25 cellular contexts compared by ENCODE assay signal in the genomic region with DNA sequence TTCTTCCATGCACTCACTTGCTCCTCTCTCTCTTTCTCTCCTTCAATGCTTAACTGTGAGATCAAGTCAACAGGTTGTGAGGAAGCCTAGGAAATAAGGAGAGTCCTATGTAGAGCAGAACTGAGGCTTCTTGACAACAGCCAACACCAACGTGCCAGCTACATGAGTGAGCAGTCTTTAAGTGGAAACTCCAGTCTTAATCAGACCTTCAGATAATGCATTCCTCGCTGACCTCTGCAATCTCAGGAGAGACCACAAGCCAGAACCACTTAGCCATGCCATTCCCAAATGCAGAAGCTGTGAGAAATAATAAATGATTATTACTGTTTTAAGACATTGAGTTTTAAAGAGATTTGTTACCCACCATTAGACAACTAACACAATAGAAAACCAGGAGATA.
"Had no signal": no experiment of that assay in that cellular context is flagged by ENCODE, and none has a peak within 500 bp of the region (broad histone marks: within the 10 kb centered on the region; RNA-seq: fewer than 3 reads in every experiment).

No MANE protein-coding gene starts in this region.

- H3K27me3 ChIP-seq: ascending aorta, cardiac muscle cell, MG63 had no signal

- H3K4me2 ChIP-seq: KMS-11, PC-9 had no signal

- H3K27ac ChIP-seq: ascending aorta, cardiac muscle cell, KMS-11, PC-9, SK-N-MC, WERI-Rb-1 had no signal

- ATAC-seq: activated CD8-positive, alpha-beta T cell treated with anti-CD3 and anti-CD28 coated beads, Interleukin-2, amount 10 ng/mL, durations not matched to agents 7 days and 5 days; Right ventricle myocardium inferior; T-cell had no signal

- DNase-seq: activated CD4-positive, alpha-beta T cell treated with anti-CD3 and anti-CD28 coated beads for 4 hours; activated CD4-positive, alpha-beta T cell treated with anti-CD3 and anti-CD28 coated beads, Interleukin-2, amount 50 U/mL, for 4 hours; activated CD8-positive, alpha-beta memory T cell treated with anti-CD3 and anti-CD28 coated beads, Interleukin-2, amount 50 U/mL, for 48 hours; activated CD8-positive, alpha-beta T cell treated with anti-CD3 and anti-CD28 coated beads, Interleukin-2, amount 10 ng/mL, durations not matched to agents 7 days and 5 days; activated effector memory CD4-positive, alpha-beta T cell treated with Interleukin-2 at 50 U/mL for 16 hours; activated naive CD4-positive, alpha-beta T cell; activated T-cell treated with anti-CD3 and anti-CD28 coated beads, Interleukin-2, amount 50 U/mL, for 1 hour; amniotic stem cell; MG63; NCI-H1105; NCI-H1436; NCI-H1694 treated with DMSO at 0.1 percent for 48 hours; NCI-H2029 treated with DMSO at 0.1 percent for 48 hours; NCI-H446; PC-9; RPMI8226; T-cell; T-helper 2 cell; T1000; WERI-Rb-1 had no signal

- H3K4me3 ChIP-seq: ascending aorta, cardiac muscle cell, MG63, PC-9, SK-N-MC had no signal

- H2AFZ ChIP-seq: PC-9 had no signal

- H3K9me3 ChIP-seq: ascending aorta had no signal

- H3K9ac ChIP-seq: KMS-11 had no signal

- H3K4me1 ChIP-seq: ascending aorta had no signal

- H3K36me3 ChIP-seq: ascending aorta, cardiac muscle cell, MG63, WERI-Rb-1 had no signal
